Comparison of ENCODE assay signal across 29 cellular contexts in genomic region chr6:34128045-34128444, GRCh38. TPM values are rescaled to one million over a fixed set of nuclear protein-coding genes. Genes with fewer than 3 reads are reported as not detected.
"Had no signal": no experiment of that assay in that cellular context is flagged by ENCODE, and none has a peak within 500 bp of the region (broad histone marks: within the 10 kb centered on the region; RNA-seq: fewer than 3 reads in every experiment).

No MANE protein-coding gene starts in this region.

- H3K4me3 Mint-ChIP-seq: activated CD4-positive, alpha-beta memory T cell treated with anti-CD3 and anti-CD28 coated beads, Interleukin-2, amount 10 ng/mL, durations not matched to agents 7 days and 5 days; activated CD4-positive, alpha-beta T cell treated with anti-CD3 and anti-CD28 coated beads for 36 hours; activated naive CD4-positive, alpha-beta T cell treated with anti-CD3 and anti-CD28 coated beads, Interleukin-2, amount 50 U/mL, for 24 hours; T-cell had no signal

- H3K27me3 ChIP-seq: MG63 had no signal

- H3K4me3 ChIP-seq: breast epithelium, MG63, SK-N-MC had no signal

- H3K36me3 Mint-ChIP-seq: activated naive CD4-positive, alpha-beta T cell treated with anti-CD3 and anti-CD28 coated beads, Interleukin-2, amount 50 U/mL, for 24 hours; T-cell had no signal

- H3K4me1 Mint-ChIP-seq: activated CD4-positive, alpha-beta memory T cell treated with anti-CD3 and anti-CD28 coated beads, Interleukin-2, amount 10 ng/mL, durations not matched to agents 7 days and 5 days; activated naive CD4-positive, alpha-beta T cell treated with anti-CD3 and anti-CD28 coated beads, Interleukin-2, amount 50 U/mL, for 24 hours; T-cell had no signal

- H3K36me3 ChIP-seq: breast epithelium, MG63 had no signal

- H3K9me3 Mint-ChIP-seq: activated CD4-positive, alpha-beta memory T cell treated with anti-CD3 and anti-CD28 coated beads, Interleukin-2, amount 10 ng/mL, durations not matched to agents 7 days and 5 days; activated T-helper 2 cell treated with anti-CD3 and anti-CD28 coated beads, Interferon-gamma antibody, Interleukin-2, Interleukin-4, amounts not matched to agents 10 μg/mL and 5 μg/mL and 100 μg/mL, durations not matched to agents 14 hours and 24 hours and 36 hours had no signal

- DNase-seq: activated CD4-positive, alpha-beta memory T cell treated with anti-CD3 and anti-CD28 coated beads, Interleukin-2, amount 10 ng/mL, durations not matched to agents 7 days and 5 days; activated CD4-positive, alpha-beta T cell treated with anti-CD3 and anti-CD28 coated beads for 36 hours; activated CD4-positive, alpha-beta T cell treated with anti-CD3 and anti-CD28 coated beads, Interleukin-2, amount 50 U/mL, for 1 hour; activated gamma-delta T cell treated with Interleukin-2 at 50 U/mL for 16 hours; activated T-cell treated with anti-CD3 and anti-CD28 coated beads for 4 hours; activated T-cell treated with anti-CD3 and anti-CD28 coated beads, Interleukin-2, amount 50 U/mL, for 48 hours; aorta; MG63; MV-4-11; NCI-H1092 treated with DMSO at 0.1 percent for 48 hours; NCI-H1417 treated with DMSO at 0.1 percent for 48 hours; NCI-H1694; NCI-H2029; NCI-H2107; NCI-H510A treated with DMSO at 0.1 percent for 48 hours; NCI-H748 treated with DMSO at 0.1 percent for 48 hours; NK-92 treated with Interleukin-12 subunit alpha and Interleukin-12 subunit beta, amount 100 ng/mL, for 24 hours; OCI-M1; RPMI8226; T-cell; T-helper 2 cell; T1000 had no signal

- H3K27ac Mint-ChIP-seq: activated CD4-positive, alpha-beta memory T cell treated with anti-CD3 and anti-CD28 coated beads, Interleukin-2, amount 10 ng/mL, durations not matched to agents 7 days and 5 days; activated CD4-positive, alpha-beta T cell treated with anti-CD3 and anti-CD28 coated beads for 36 hours; activated naive CD4-positive, alpha-beta T cell treated with anti-CD3 and anti-CD28 coated beads, Interleukin-2, amount 50 U/mL, for 24 hours; activated T-helper 2 cell treated with anti-CD3 and anti-CD28 coated beads, Interferon-gamma antibody, Interleukin-2, Interleukin-4, amounts not matched to agents 10 μg/mL and 5 μg/mL and 100 μg/mL, durations not matched to agents 14 hours and 24 hours and 36 hours; T-cell had no signal

- ATAC-seq: activated CD4-positive, alpha-beta T cell treated with anti-CD3 and anti-CD28 coated beads for 36 hours; Panc1; Right ventricle myocardium inferior; T-cell had no signal

- H3K4me1 ChIP-seq: breast epithelium had no signal

- H3K9me3 ChIP-seq: breast epithelium, MG63 had no signal

- H3K27ac ChIP-seq: breast epithelium, SK-N-MC, VCaP had no signal

RNA-seq across cellular contexts. Expression of gene GRM4, which starts 17.8 kb away (rescaled TPM):
- total RNA-seq: activated CD4-positive, alpha-beta memory T cell treated with anti-CD3 and anti-CD28 coated beads, Interleukin-2, amount 10 ng/mL, durations not matched to agents 7 days and 5 days; activated T-helper 2 cell treated with anti-CD3 and anti-CD28 coated beads, Interferon-gamma antibody, Interleukin-2, Interleukin-4, amounts not matched to agents 10 μg/mL and 5 μg/mL and 100 μg/mL, durations not matched to agents 14 hours and 24 hours and 36 hours; aorta; breast epithelium; Right ventricle myocardium inferior had no signal
